ENCODE assay signal across 8 cellular contexts in the genomic region with DNA sequence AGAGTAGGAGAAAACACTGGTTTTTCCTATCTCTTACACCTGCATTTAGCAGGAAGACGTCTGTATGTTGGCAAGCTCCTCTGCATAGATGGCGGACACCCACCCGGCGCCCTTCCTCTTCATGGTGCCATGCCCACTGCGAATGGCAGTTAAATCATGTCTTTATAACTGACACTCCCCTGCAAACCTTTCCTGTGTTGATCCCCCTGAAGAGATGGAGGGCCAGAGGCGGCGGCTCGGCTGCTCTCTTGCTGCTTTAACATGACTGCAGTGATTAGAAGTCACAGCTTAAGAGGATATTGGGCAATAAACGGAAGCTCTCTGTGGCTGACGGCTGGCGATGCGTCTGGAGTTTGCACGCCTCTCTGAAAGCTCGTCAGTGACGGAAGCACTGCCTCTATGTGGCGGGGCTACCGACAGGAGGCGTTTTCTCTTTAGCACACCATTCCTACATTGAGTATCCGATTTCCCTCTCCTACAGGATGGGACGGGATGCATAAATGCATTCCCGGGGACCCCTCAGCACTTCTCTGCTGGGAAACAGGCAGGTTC. TPM values are rescaled to one million over a fixed set of nuclear protein-coding genes. Genes with fewer than 3 reads are reported as not detected.
A peak's percentile ranks its signal among the peaks of the same experiment; 100 is the strongest.
DNase-seq lines count a peak whose midpoint lies in the region; ATAC-seq, FAIRE-seq and TF ChIP-seq lines count a peak whose summit lies in the region.

No MANE protein-coding gene starts in this region.

- no peak overlapping the region for H3K27ac ChIP-seq in Karpas-422 (ENCODE audit: low read length)
- peak overlapping the region in 1 of 2 donors; percentile 15 for H3K27ac ChIP-seq in small intestine (ENCODE audit: low read depth in 1 of 2, low read length in 1 of 2)
- no peak overlapping the region for H3K27ac ChIP-seq in colonic mucosa
- no peak overlapping the region for H3K27ac ChIP-seq in prostate gland

- H3K27me3 ChIP-seq in Karpas-422 (ENCODE audit: low read length), result no peaks in the 10 kb centered on the region
- H3K27me3 ChIP-seq in small intestine (ENCODE audit: control insufficient read depth in 2 of 2, insufficient read depth in 2 of 2, low read length in 2 of 2), result no peaks in the 10 kb centered on the region
- no peaks in the 10 kb centered on the region for H3K27me3 ChIP-seq in colonic mucosa
- H3K27me3 ChIP-seq in prostate gland (replicated peaks; ENCODE audit: insufficient read depth), result no peaks in the 10 kb centered on the region

- no peak for FAIRE-seq in GM12891 (lab: Jason Lieb, UNC)
- no peak for FAIRE-seq in small intestine (lab: Jason Lieb, UNC)

- H3K9ac ChIP-seq in Karpas-422 (ENCODE audit: low read length) (no peak overlapping the region), colonic mucosa (ENCODE audit: low read depth in 2 of 2, low read length in 2 of 2) (no peak overlapping the region)

- WGBS in small intestine, 3 donors, result 49 to 79% (median 59%) methylated on average over 21 of the region's 21 CpGs
- WGBS in prostate gland, result 58% methylated on average over 21 of the region's 21 CpGs

- ATAC-seq in GM19467 (IDR thresholded peaks at IDR 0.05; ENCODE audit: unreplicated experiment), result no peak

- no peaks in the 10 kb centered on the region for H4K20me1 ChIP-seq in Karpas-422 (ENCODE audit: insufficient read depth, low read depth, low read length)

- intact Hi-C loops in colonic mucosa (cut with DNase I) (no loop called here), prostate gland (cut with DNase I) (no loop called here)

- H2AFZ ChIP-seq in Karpas-422 (ENCODE audit: low read length), result no peak overlapping the region

- no peaks in the 10 kb centered on the region for H3K4me1 ChIP-seq in Karpas-422 (ENCODE audit: low read length)
- no peaks in the 10 kb centered on the region for H3K4me1 ChIP-seq in small intestine (ENCODE audit: control insufficient read depth in 2 of 2, insufficient read depth in 1 of 2, low read depth in 1 of 2, low read length in 1 of 2)
- H3K4me1 ChIP-seq in colonic mucosa, result no peaks in the 10 kb centered on the region
- no peaks in the 10 kb centered on the region for H3K4me1 ChIP-seq in prostate gland (replicated peaks)

- peak overlapping the region; percentile 26 for H3K4me2 ChIP-seq in Karpas-422 (ENCODE audit: low read depth, low read length, poor library complexity, severe bottlenecking)

- TF ChIP-seq CTCF in fibroblast of villous mesenchyme (IDR thresholded peaks at IDR 0.05; ENCODE audit: insufficient read depth, low read depth, low read length) (peak; percentile 58), colonic mucosa (IDR thresholded peaks at IDR 0.05) (no peak), prostate gland (IDR thresholded peaks at IDR 0.05) (no peak)

- DNase-seq in GM12891 (ENCODE audit: insufficient read length, low spot score), result peak; percentile 50
- peak; percentile 63 for DNase-seq in Karpas-422
- peak; percentile 80 for DNase-seq in activated CD8-positive, alpha-beta memory T cell treated with anti-CD3 and anti-CD28 coated beads for 24 hours
- DNase-seq in fibroblast of villous mesenchyme (ENCODE audit: low read depth), result peak; percentile 86
- peak; percentile 41 for DNase-seq in small intestine
- no peak for DNase-seq in colonic mucosa
- DNase-seq in prostate gland (ENCODE audit: low spot score), result no peak

- H3K36me3 ChIP-seq in Karpas-422 (ENCODE audit: insufficient read depth, low read length) (no peaks in the 10 kb centered on the region), small intestine (ENCODE audit: control insufficient read depth in 2 of 2, insufficient read depth in 2 of 2, low read length in 2 of 2) (no peaks in the 10 kb centered on the region), colonic mucosa (no peaks in the 10 kb centered on the region), prostate gland (no peaks in the 10 kb centered on the region)

- H3K9me2 ChIP-seq in Karpas-422 (replicated peaks; ENCODE audit: insufficient read depth, low read length), result no peaks in the 10 kb centered on the region

- TF ChIP-seq POLR2A in GM12891 (IDR thresholded peaks at IDR 0.05; ENCODE audit: low read depth, low read length) (no peak), prostate gland (IDR thresholded peaks at IDR 0.05) (no peak)

- H3K9me3 ChIP-seq in Karpas-422 (ENCODE audit: low read length) (no peaks in the 10 kb centered on the region), small intestine (ENCODE audit: control insufficient read depth, low read depth) (no peaks in the 10 kb centered on the region), colonic mucosa (no peaks in the 10 kb centered on the region), prostate gland (no peaks in the 10 kb centered on the region)

- H3K79me2 ChIP-seq in Karpas-422 (ENCODE audit: low read length), result no peaks in the 10 kb centered on the region

- H3K4me3 ChIP-seq in Karpas-422 (ENCODE audit: low read length), result no peak overlapping the region
- no peak overlapping the region for H3K4me3 ChIP-seq in fibroblast of villous mesenchyme (ENCODE audit: low read depth, low read length)
- no peak overlapping the region for H3K4me3 ChIP-seq in small intestine (ENCODE audit: low read depth in 1 of 2, low read length in 2 of 2)
- no peak overlapping the region for H3K4me3 ChIP-seq in colonic mucosa
- H3K4me3 ChIP-seq in prostate gland, result no peak overlapping the region

TF ChIP-seq in GM12891, 5 proteins besides CTCF, POLR2A, EP300 and RAD21:
- no peak for TF ChIP-seq PAX5 (IDR thresholded peaks at IDR 0.05; ENCODE audit: insufficient read depth, low read length, severe bottlenecking)
- TF ChIP-seq POU2F2 (IDR thresholded peaks at IDR 0.05; ENCODE audit: low read depth, low read length), result no peak
- no peak for TF ChIP-seq TAF1 (IDR thresholded peaks at IDR 0.05; ENCODE audit: low read depth, low read length)
- TF ChIP-seq SPI1 (IDR thresholded peaks at IDR 0.05; ENCODE audit: low read depth, low read length), result no peak
- no peak for TF ChIP-seq POLR2AphosphoS5 (IDR thresholded peaks at IDR 0.05; ENCODE audit: low read depth, low read length)

RNA-seq across cellular contexts. Expression of a gene that starts 25.5 kb away (rescaled TPM):
- 93.7 TPM for polyA plus RNA-seq in GM12891 (2012; ENCODE audit: low read depth, missing spikeins)
- 52.3 and 53.4 TPM in 2 replicates for total RNA-seq in Karpas-422 (2014; rRNA removed; shearing (Covaris generic); ENCODE audit: low replicate concordance)
- total RNA-seq in fibroblast of villous mesenchyme, result 13.5 and 18.6 TPM in 2 replicates
- polyA plus RNA-seq in small intestine, result 10 to 100 TPM; 72.1 to 82.7 (median 74.3) TPM
- total RNA-seq in colonic mucosa, result 10 to 100 TPM; 52.6 to 82.7 TPM
- total RNA-seq in prostate gland, result 10 to 100 TPM; 23.6 to 55.3 TPM

RNA-seq across cellular contexts. Expression of a gene that starts 43.3 kb away (rescaled TPM):
- polyA plus RNA-seq in GM12891 (2012; ENCODE audit: low read depth, missing spikeins), result 18.3 TPM
- total RNA-seq in Karpas-422 (2014; rRNA removed; shearing (Covaris generic); ENCODE audit: low replicate concordance), result 14.9 and 27.2 TPM in 2 replicates
- 78.3 and 84.6 TPM in 2 replicates for total RNA-seq in fibroblast of villous mesenchyme
- polyA plus RNA-seq in small intestine, result 100 to 1,000 TPM; 123 to 148 (median 142) TPM
- 100 to 1,000 TPM in 1 of 2 donors, 10 to 100 TPM in 1; 85.8 to 121 TPM for total RNA-seq in colonic mucosa
- 100 to 1,000 TPM in 1 of 2 donors, 10 to 100 TPM in 1; 66.9 to 100 TPM for total RNA-seq in prostate gland

Comparison
In these comparisons a context has a peak if more than half of its experiments do, and no peak if none do; other contexts are left out.
1. DNase-seq: peak in GM12891 (single experiment), Karpas-422 (single experiment), activated CD8-positive, alpha-beta memory T cell treated with anti-CD3 and anti-CD28 coated beads for 24 hours (single experiment), fibroblast of villous mesenchyme (single experiment) and small intestine (single experiment); none in colonic mucosa (single experiment) and prostate gland (single experiment).